ENCODE assay signal across 12 cellular contexts in genomic region chr17:65564793-65565192, GRCh38. TPM values are rescaled to one million over a fixed set of nuclear protein-coding genes. Genes with fewer than 3 reads are reported as not detected.
DNase-seq lines count a peak whose midpoint lies in the region; FAIRE-seq and TF ChIP-seq lines count a peak whose summit lies in the region.
"Had no signal": no experiment of that assay in that cellular context is flagged by ENCODE, and none has a peak within 500 bp of the region (broad histone marks: within the 10 kb centered on the region; RNA-seq: fewer than 3 reads in every experiment).

No MANE protein-coding gene starts in this region.

- H3F3A ChIP-seq in neural progenitor cell (ENCODE audit: low read depth) = peaks cover 20% of the 10 kb centered on the region

- H3K79me2 ChIP-seq in H1 (ENCODE audit: control insufficient read depth in 1 of 2, insufficient read depth in 2 of 2, low read length in 2 of 2) (no peaks in the 10 kb centered on the region; a peak in 1 of 4 replicates), neural progenitor cell (ENCODE audit: low read depth) (no peaks in the 10 kb centered on the region)

- peak overlapping the region; percentile 74 for H3K4me3 Mint-ChIP-seq in neural progenitor cell
- no peak overlapping the region for H3K4me3 Mint-ChIP-seq in immature natural killer cell

- peaks cover 14% of the 10 kb centered on the region for H3K27me3 Mint-ChIP-seq in neural progenitor cell (ENCODE audit: insufficient read depth, low read depth)
- peaks cover 4 to 18% (median 5%) of the 10 kb centered on the region in 3 donors for H3K27me3 Mint-ChIP-seq in immature natural killer cell (ENCODE audit: low read depth in 3 of 3)

- H4K20me1 ChIP-seq in H1 (replicated peaks in 1 of 2; ENCODE audit: control insufficient read depth in 1 of 2, insufficient read depth in 2 of 2, low read length in 2 of 2) (no peaks in the 10 kb centered on the region), neural progenitor cell (ENCODE audit: low read depth) (no peaks in the 10 kb centered on the region)

- no peak overlapping the region for H3K4ac ChIP-seq in H1 (replicated peaks; ENCODE audit: insufficient read length, low read depth, low read length)

- H3K27ac ChIP-seq in H1 (ENCODE audit: low read depth, low read length) (no peak overlapping the region), neural progenitor cell (no peak overlapping the region)

- H2BK15ac ChIP-seq in H1 (ENCODE audit: low read length) = no peak overlapping the region

- 0 out of 2 replicates have a peak overlapping the region, but pooled peaks have one; percentile 0 for H2BK12ac ChIP-seq in H1 (ENCODE audit: low read depth, low read length)

- H2AK5ac ChIP-seq in H1 (ENCODE audit: low read depth, low read length) = no peak overlapping the region

- H4K8ac ChIP-seq in H1 (ENCODE audit: extremely low read depth, insufficient read depth, low read length) = no peak overlapping the region

- H3K9me3 ChIP-seq in H1 (ENCODE audit: insufficient read depth in 2 of 2, low read depth in 1 of 2, low read length in 1 of 2) (no peaks in the 10 kb centered on the region), neural progenitor cell (ENCODE audit: low read depth) (no peaks in the 10 kb centered on the region)

- H3K27me3 ChIP-seq in H1 (replicated peaks in 1 of 4; ENCODE audit: control insufficient read depth in 3 of 4, extremely low read depth in 1 of 4, insufficient read depth in 3 of 4, low read length in 3 of 4) (peaks cover 0 to 7% (median 0%) of the 10 kb centered on the region in 4 experiments; a peak in 2 of 7 replicates), neural progenitor cell (peaks cover 5% of the 10 kb centered on the region)

- DNase-seq in DMS153 treated with DMSO at 0.1 percent for 48 hours (lab: John Stamatoyannopoulos, UW; ENCODE audit: unreplicated experiment) (peak; percentile 46), NCI-H510A (lab: John Stamatoyannopoulos, UW) (peak; percentile 69), H1 (ENCODE audit: low read depth in 1 of 2, low spot score in 2 of 2) (no peak), neural progenitor cell (ENCODE audit: low spot score) (peak; percentile 52), SIG-M5 (lab: John Stamatoyannopoulos, UW) (no peak), immature natural killer cell (no peak), T-helper 1 cell (no peak), NOMO-1 treated with DMSO at 0.1 percent for 48 hours (lab: John Stamatoyannopoulos, UW; ENCODE audit: unreplicated experiment) (no peak)
- DNase-seq: activated CD4-positive, alpha-beta T cell treated with anti-CD3 and anti-CD28 coated beads for 48 hours; CD4-positive, CD25-positive, alpha-beta regulatory T cell; NK-92 treated with Interleukin-12 subunit alpha and Interleukin-12 subunit beta, amount 100 ng/mL, for 24 hours had no signal

- no peak overlapping the region for H3K23ac ChIP-seq in H1 (ENCODE audit: insufficient read length)

- peak overlapping the region; percentile 66; the same call in 1 of the 2 replicates for H2BK20ac ChIP-seq in H1 (ENCODE audit: low read length)

- H2BK120ac ChIP-seq in H1 (replicated peaks; ENCODE audit: low read depth, low read length) = no peak overlapping the region

- H2AFZ ChIP-seq in H1 (ENCODE audit: low read length) (no peak overlapping the region), neural progenitor cell (replicated peaks) (no peak overlapping the region)

- no peak overlapping the region for H4K5ac ChIP-seq in H1 (ENCODE audit: insufficient read length, low read depth, low read length)

- FAIRE-seq in H1 (lab: Jason Lieb, UNC) = no peak
- FAIRE-seq: keratinocyte had no signal

- H3K4me1 ChIP-seq in H1 (replicated peaks in 1 of 4; ENCODE audit: control insufficient read depth in 3 of 4, insufficient read depth in 4 of 4, low read length in 3 of 4) (peaks cover 0 to 5% (median 4%) of the 10 kb centered on the region in 4 experiments; a peak in 6 of 7 replicates), neural progenitor cell (peaks cover 13% of the 10 kb centered on the region)

- no peak for TF ChIP-seq POLR2A in H1 (IDR thresholded peaks at IDR 0.05; ENCODE audit: control extremely low read depth in 1 of 2, low read depth in 2 of 2, low read length in 2 of 2)

- no peak for TF ChIP-seq RAD21 in H1 (IDR thresholded peaks at IDR 0.05 in 1 of 2, conservative IDR thresholded peaks at IDR 0.05 in 1 of 2; ENCODE audit: low read depth in 2 of 2, low read length in 2 of 2)

- 94% methylated on average over 8 of the region's 8 CpGs; no CpG with 5 or more reads in 1 of the 2 experiments for WGBS in H1 (ENCODE audit: extremely low coverage in 1 of 2, insufficient coverage in 1 of 2, insufficient read length in 1 of 2, insufficient replicate concordance in 2 of 2, low coverage in 1 of 2, low lambda C conversion rate in 2 of 2, missing lambda C conversion rate in 1 of 2), 2 experiments

- no peak overlapping the region for H3K56ac ChIP-seq in H1 (replicated peaks; ENCODE audit: insufficient read length, low read depth, low read length)

- H3K79me1 ChIP-seq in H1 (ENCODE audit: low read depth, low read length) = no peaks in the 10 kb centered on the region

- H3K4me3 ChIP-seq in H1 (ENCODE audit: extremely low read depth in 1 of 4, insufficient read depth in 2 of 4, low read depth in 3 of 4, low read length in 4 of 4) (no peak overlapping the region), neural progenitor cell (no peak overlapping the region)

- H3K9ac ChIP-seq in H1 (replicated peaks in 1 of 4; ENCODE audit: extremely low read depth in 1 of 4, low read depth in 3 of 4, low read length in 3 of 4) (no peak overlapping the region), neural progenitor cell (no peak overlapping the region)

- H3K4me2 ChIP-seq in H1 (ENCODE audit: insufficient read depth in 1 of 2, low read depth in 2 of 2, low read length in 2 of 2) (no peak overlapping the region), neural progenitor cell (peak overlapping the region; percentile 54)

- H2BK5ac ChIP-seq in H1 (ENCODE audit: low read depth, low read length) = no peak overlapping the region

- H3K27ac Mint-ChIP-seq in neural progenitor cell (peak overlapping the region; percentile 99), immature natural killer cell (no peak overlapping the region)

- CTCF ChIA-PET in H1 (lab: Charles Lee; ENCODE audit: partially characterized antibody) = no interaction called here

- no peak overlapping the region for H3K14ac ChIP-seq in H1 (ENCODE audit: insufficient read length)

- POLR2A ChIA-PET in H1 (lab: Charles Lee; ENCODE audit: partially characterized antibody) = no interaction called here

- no peak for TF ChIP-seq EP300 in H1 (IDR thresholded peaks at IDR 0.05; ENCODE audit: borderline replicate concordance in 1 of 2, low read depth in 2 of 2, low read length in 2 of 2)

- H3K36me3 Mint-ChIP-seq in neural progenitor cell = peaks cover 3% of the 10 kb centered on the region
- H3K36me3 Mint-ChIP-seq in immature natural killer cell = no peaks in the 10 kb centered on the region
- H3K36me3 Mint-ChIP-seq: CD4-positive, CD25-positive, alpha-beta regulatory T cell had no signal

- H4K91ac ChIP-seq in H1 (replicated peaks; ENCODE audit: insufficient read length, low read length) = peak overlapping the region; percentile 33

- H3K23me2 ChIP-seq in H1 (ENCODE audit: low read depth, low read length) = peaks cover 3% of the 10 kb centered on the region

- TF ChIP-seq CTCF in H1 (IDR thresholded peaks at IDR 0.05; ENCODE audit: control extremely low read depth in 1 of 3, insufficient read depth in 1 of 3, low read depth in 1 of 3, low read length in 3 of 3) = no peak
- no peak for TF ChIP-seq CTCF in neural progenitor cell (IDR thresholded peaks at IDR 0.05)

- H3K4me1 Mint-ChIP-seq in neural progenitor cell (peaks cover 50% of the 10 kb centered on the region), immature natural killer cell (peaks cover 8 to 9% of the 10 kb centered on the region in 2 donors)

- H3K9me3 Mint-ChIP-seq in neural progenitor cell (no peaks in the 10 kb centered on the region), immature natural killer cell (peaks cover 0 to 2% (median 0%) of the 10 kb centered on the region in 6 donors)

- no peaks in the 10 kb centered on the region for H3K36me3 ChIP-seq in H1 (ENCODE audit: control insufficient read depth in 2 of 4, insufficient read depth in 4 of 4, low read length in 3 of 4)
- H3K36me3 ChIP-seq in neural progenitor cell = no peaks in the 10 kb centered on the region

- H3K18ac ChIP-seq in H1 (ENCODE audit: extremely low read depth, low read length) = peak overlapping the region; percentile 40; the same call in 1 of the 2 replicates

TF ChIP-seq in H1, 55 proteins besides CTCF, POLR2A, EP300 and RAD21 (continues in another document):
- no peak for TF ChIP-seq TBP (IDR thresholded peaks at IDR 0.05; ENCODE audit: low read depth, low read length)
- TF ChIP-seq CHD1 (IDR thresholded peaks at IDR 0.05; ENCODE audit: low read depth, low read length) = no peak
- no peak for TF ChIP-seq POU5F1 (IDR thresholded peaks at IDR 0.05; ENCODE audit: low read depth, low read length)
- TF ChIP-seq SUZ12 (IDR thresholded peaks at IDR 0.05; ENCODE audit: low read length) = no peak
- no peak for TF ChIP-seq SP4 (IDR thresholded peaks at IDR 0.05; ENCODE audit: low read length)
- no peak for TF ChIP-seq NANOG (IDR thresholded peaks at IDR 0.05; ENCODE audit: insufficient read depth, low read depth, low read length, poor library complexity, severe bottlenecking)
- no peak for TF ChIP-seq PHF8 (conservative IDR thresholded peaks at IDR 0.05; ENCODE audit: low read depth, low read length)
- TF ChIP-seq KDM1A (IDR thresholded peaks at IDR 0.05; ENCODE audit: borderline replicate concordance, low read length) = no peak
- no peak for TF ChIP-seq EGR1 (IDR thresholded peaks at IDR 0.05; ENCODE audit: borderline replicate concordance, low read depth, low read length)
- TF ChIP-seq RXRA (IDR thresholded peaks at IDR 0.05; ENCODE audit: insufficient read depth, low read depth, low read length) = no peak
- TF ChIP-seq YY1 (IDR thresholded peaks at IDR 0.05; ENCODE audit: low read depth, low read length) = no peak
- no peak for TF ChIP-seq SP1 (IDR thresholded peaks at IDR 0.05; ENCODE audit: low read depth, low read length)

RNA-seq across cellular contexts. Expression of gene AXIN2, which starts 3.3 kb away (rescaled TPM):
- total RNA-seq in H1 (2021; fragmentation: NEBNext Ultra II Directional; extraction: Animal tissue kit (Norgen Biotek cat#: 25700)) = 31.7 and 33.4 TPM in 2 replicates
- 17.7 and 24.2 TPM in 2 replicates for polyA plus RNA-seq in H1 (2011; rRNA removed)
- 19.3 TPM for polyA plus RNA-seq in H1 (2011; cell fraction: cytosol; rRNA removed)
- 36.2 TPM for polyA plus RNA-seq in H1 (2011; cell fraction: nucleus; rRNA removed)
- polyA plus RNA-seq in H1 (2012, experiment 1 of 2) = 18.3 to 25.8 TPM (median 20.3 TPM) in 4 replicates
- polyA plus RNA-seq in H1 (2012, experiment 2 of 2) = 9.2 TPM
- 17.7 TPM for polyA plus RNA-seq in H1 (2013, experiment 1 of 2)
- polyA plus RNA-seq in H1 (2013, experiment 2 of 2) = 15.4 TPM
- 14.1 and 21.3 TPM in 2 replicates for polyA minus RNA-seq in H1 (2011; rRNA and poly(A)+ RNA removed)
- 21.3 TPM for polyA minus RNA-seq in H1 (2011; cell fraction: cytosol; rRNA and poly(A)+ RNA removed)
- polyA minus RNA-seq in H1 (2011; cell fraction: nucleus; rRNA and poly(A)+ RNA removed) = 44.5 TPM
- total RNA-seq in neural progenitor cell (ENCODE audit: low replicate concordance) = 21.8 and 22.0 TPM in 2 replicates
- polyA plus RNA-seq in immature natural killer cell = under 1 TPM in 2 of 3 donors, not detected in 1; 0.57 to 0.94 TPM

Comparison
In these comparisons a context has a peak if more than half of its experiments do, and no peak if none do; other contexts are left out.
1. DNase-seq: peak in DMS153 treated with DMSO at 0.1 percent for 48 hours (single experiment), NCI-H510A (single experiment) and neural progenitor cell (single experiment); none in H1 (0 of 2), SIG-M5 (single experiment), immature natural killer cell (0 of 3), T-helper 1 cell (0 of 5) and NOMO-1 treated with DMSO at 0.1 percent for 48 hours (single experiment).